Comparison of ENCODE assay signal across 1 cellular context in the genomic region with DNA sequence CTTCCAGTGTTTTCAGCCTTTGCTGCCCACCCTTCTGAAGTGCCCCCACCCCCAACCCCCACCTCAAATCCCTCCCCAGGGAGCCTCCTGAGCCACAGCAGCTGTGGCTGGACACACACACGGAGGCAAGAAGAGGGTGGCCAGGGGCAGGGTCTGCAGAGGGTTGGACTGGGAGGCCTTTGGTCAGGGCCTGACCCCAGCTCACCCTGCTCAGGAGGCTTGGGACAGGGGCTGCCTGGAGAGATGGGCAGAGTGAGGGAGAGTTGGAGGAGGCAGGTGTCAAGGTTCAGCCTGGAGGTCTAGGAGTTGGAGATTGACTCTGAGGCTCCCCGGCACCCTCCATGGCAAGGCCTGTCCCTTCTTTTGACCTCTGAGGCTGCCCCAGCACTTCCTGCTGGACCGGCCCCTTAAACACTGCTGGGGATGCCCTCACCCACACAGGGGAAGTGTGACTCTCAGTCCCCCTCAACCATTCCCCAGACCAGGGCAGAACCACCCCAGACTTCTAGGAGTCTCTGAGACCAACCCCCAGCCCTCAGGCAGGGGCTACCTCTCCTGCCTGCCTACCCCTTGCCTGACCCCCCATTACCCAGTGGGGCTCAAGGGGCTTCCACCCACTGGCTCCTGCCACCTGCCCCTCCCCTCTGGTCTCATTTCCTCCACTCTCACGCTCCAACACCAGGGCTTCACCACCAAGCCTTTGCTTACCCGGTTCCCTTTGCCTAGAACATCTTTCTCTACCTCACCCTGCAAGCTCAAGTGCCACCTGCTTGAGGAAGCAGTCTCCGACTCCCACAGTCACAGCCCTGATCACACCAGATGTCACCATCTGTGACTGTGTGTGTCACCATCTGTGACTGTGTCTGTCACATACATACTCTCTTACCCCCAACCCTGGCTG.
TF ChIP-seq lines count a peak whose summit lies in the region.

No MANE protein-coding gene starts in this region.

TF ChIP-seq in IMR-90, 13 proteins besides CTCF, POLR2A, EP300 and RAD21 (continued from another document):
- TF ChIP-seq FOS (IDR thresholded peaks at IDR 0.05; ENCODE audit: low read depth, low read length) (no peak), RCOR1 (IDR thresholded peaks at IDR 0.05; ENCODE audit: insufficient replicate concordance, low read length) (no peak), RFX5 (IDR thresholded peaks at IDR 0.05; ENCODE audit: low read depth, low read length) (no peak), SMC3 (IDR thresholded peaks at IDR 0.05; ENCODE audit: low read depth, low read length) (no peak), BHLHE40 (IDR thresholded peaks at IDR 0.05; ENCODE audit: low read depth, low read length) (no peak), CHD1 (IDR thresholded peaks at IDR 0.05; ENCODE audit: low read depth, low read length) (no peak)
- TF ChIP-seq, protein P1, sequence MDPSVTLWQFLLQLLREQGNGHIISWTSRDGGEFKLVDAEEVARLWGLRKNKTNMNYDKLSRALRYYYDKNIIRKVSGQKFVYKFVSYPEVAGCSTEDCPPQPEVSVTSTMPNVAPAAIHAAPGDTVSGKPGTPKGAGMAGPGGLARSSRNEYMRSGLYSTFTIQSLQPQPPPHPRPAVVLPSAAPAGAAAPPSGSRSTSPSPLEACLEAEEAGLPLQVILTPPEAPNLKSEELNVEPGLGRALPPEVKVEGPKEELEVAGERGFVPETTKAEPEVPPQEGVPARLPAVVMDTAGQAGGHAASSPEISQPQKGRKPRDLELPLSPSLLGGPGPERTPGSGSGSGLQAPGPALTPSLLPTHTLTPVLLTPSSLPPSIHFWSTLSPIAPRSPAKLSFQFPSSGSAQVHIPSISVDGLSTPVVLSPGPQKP (IDR thresholded peaks at IDR 0.05; ENCODE audit: borderline replicate concordance, low read depth, low read length) = no peak
- TF ChIP-seq, protein P2, sequence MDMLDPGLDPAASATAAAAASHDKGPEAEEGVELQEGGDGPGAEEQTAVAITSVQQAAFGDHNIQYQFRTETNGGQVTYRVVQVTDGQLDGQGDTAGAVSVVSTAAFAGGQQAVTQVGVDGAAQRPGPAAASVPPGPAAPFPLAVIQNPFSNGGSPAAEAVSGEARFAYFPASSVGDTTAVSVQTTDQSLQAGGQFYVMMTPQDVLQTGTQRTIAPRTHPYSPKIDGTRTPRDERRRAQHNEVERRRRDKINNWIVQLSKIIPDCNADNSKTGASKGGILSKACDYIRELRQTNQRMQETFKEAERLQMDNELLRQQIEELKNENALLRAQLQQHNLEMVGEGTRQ (IDR thresholded peaks at IDR 0.05; ENCODE audit: low read depth, low read length) = no peak
